In the genomic region with DNA sequence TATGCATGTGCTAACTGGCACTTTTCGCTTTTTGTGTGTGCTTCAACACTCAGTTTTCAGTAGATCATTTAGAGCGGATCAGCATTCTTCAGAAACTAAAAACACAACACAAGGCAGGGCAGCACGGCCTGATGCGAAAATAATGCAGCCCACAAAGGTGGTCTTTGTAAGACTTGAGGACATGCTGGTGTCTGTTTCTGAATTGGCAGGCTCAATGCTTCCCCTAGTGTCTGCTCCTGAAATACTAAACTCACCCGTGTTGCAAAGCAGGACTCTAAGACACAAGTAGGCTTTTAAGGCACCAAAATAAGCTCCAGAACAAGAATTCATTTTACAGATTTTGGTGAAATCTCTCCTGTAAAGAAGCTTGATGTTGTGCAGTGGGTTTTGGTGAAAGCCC, we compare ENCODE assay signal across 10 cellular contexts.
A peak's percentile ranks its signal among the peaks of the same experiment; 100 is the strongest.
DNase-seq lines count a peak whose midpoint lies in the region; ATAC-seq and TF ChIP-seq lines count a peak whose summit lies in the region.
"Had no signal": no experiment of that assay in that cellular context is flagged by ENCODE, and none has a peak within 500 bp of the region (broad histone marks: within the 10 kb centered on the region; RNA-seq: fewer than 3 reads in every experiment).

No MANE protein-coding gene starts in this region.

- peaks cover 8% of the 10 kb centered on the region for H3K4me1 Mint-ChIP-seq in neural progenitor cell
- H3K4me1 Mint-ChIP-seq in stimulated activated naive B cell treated with anti-CD40 and anti-IgM and Interleukin-4, amounts not matched to agents 10 μg/mL and 1 μg/mL and 100 μg/mL, for 72 hours, result no peaks in the 10 kb centered on the region
- no peaks in the 10 kb centered on the region for H3K4me1 Mint-ChIP-seq in activated CD4-positive, alpha-beta T cell treated with anti-CD3 and anti-CD28 coated beads for 36 hours

- H4K20me1 ChIP-seq in neural progenitor cell (ENCODE audit: low read depth), result no peaks in the 10 kb centered on the region

- CTCF ChIA-PET in activated CD4-positive, alpha-beta T cell treated with anti-CD3 and anti-CD28 coated beads for 36 hours (lab: Charles Lee), result interaction anchor here (1.1 to 1.3 kb wide), 2 partner anchors 15 to 30 kb away, joined by 3 read pairs; no protein-coding TSS in a partner anchor

- H3K27ac ChIP-seq in dorsolateral prefrontal cortex, result no peak overlapping the region
- no peak overlapping the region for H3K27ac ChIP-seq in neural progenitor cell

- H3K9me3 Mint-ChIP-seq in neural progenitor cell, result no peaks in the 10 kb centered on the region
- no peaks in the 10 kb centered on the region for H3K9me3 Mint-ChIP-seq in stimulated activated naive B cell treated with anti-CD40 and anti-IgM and Interleukin-4, amounts not matched to agents 10 μg/mL and 1 μg/mL and 100 μg/mL, for 72 hours
- H3K9me3 Mint-ChIP-seq in activated CD4-positive, alpha-beta T cell treated with anti-CD3 and anti-CD28 coated beads for 36 hours (ENCODE audit: low read depth), result peaks cover 5% of the 10 kb centered on the region

- no peaks in the 10 kb centered on the region for H3F3A ChIP-seq in neural progenitor cell (ENCODE audit: low read depth)

- H3K27ac Mint-ChIP-seq in neural progenitor cell, result no peak overlapping the region
- no peak overlapping the region for H3K27ac Mint-ChIP-seq in stimulated activated naive B cell treated with anti-CD40 and anti-IgM and Interleukin-4, amounts not matched to agents 10 μg/mL and 1 μg/mL and 100 μg/mL, for 72 hours
- no peak overlapping the region for H3K27ac Mint-ChIP-seq in activated CD4-positive, alpha-beta T cell treated with anti-CD3 and anti-CD28 coated beads for 36 hours

- no peak overlapping the region for H3K4me3 Mint-ChIP-seq in neural progenitor cell
- no peak overlapping the region for H3K4me3 Mint-ChIP-seq in stimulated activated naive B cell treated with anti-CD40 and anti-IgM and Interleukin-4, amounts not matched to agents 10 μg/mL and 1 μg/mL and 100 μg/mL, for 72 hours
- H3K4me3 Mint-ChIP-seq in activated CD4-positive, alpha-beta T cell treated with anti-CD3 and anti-CD28 coated beads for 36 hours, result no peak overlapping the region

- H3K27me3 Mint-ChIP-seq in neural progenitor cell (ENCODE audit: insufficient read depth, low read depth), result no peaks in the 10 kb centered on the region
- no peaks in the 10 kb centered on the region for H3K27me3 Mint-ChIP-seq in stimulated activated naive B cell treated with anti-CD40 and anti-IgM and Interleukin-4, amounts not matched to agents 10 μg/mL and 1 μg/mL and 100 μg/mL, for 72 hours
- no peaks in the 10 kb centered on the region for H3K27me3 Mint-ChIP-seq in activated CD4-positive, alpha-beta T cell treated with anti-CD3 and anti-CD28 coated beads for 36 hours

- H3K36me3 ChIP-seq in neural progenitor cell, result no peaks in the 10 kb centered on the region

- H3K36me3 Mint-ChIP-seq in neural progenitor cell, result no peaks in the 10 kb centered on the region
- no peaks in the 10 kb centered on the region for H3K36me3 Mint-ChIP-seq in stimulated activated naive B cell treated with anti-CD40 and anti-IgM and Interleukin-4, amounts not matched to agents 10 μg/mL and 1 μg/mL and 100 μg/mL, for 72 hours
- no peaks in the 10 kb centered on the region for H3K36me3 Mint-ChIP-seq in activated CD4-positive, alpha-beta T cell treated with anti-CD3 and anti-CD28 coated beads for 36 hours (ENCODE audit: low read depth)

- peaks cover 0 to 4% (median 0%) of the 10 kb centered on the region in 45 donors for H3K27me3 ChIP-seq in dorsolateral prefrontal cortex
- H3K27me3 ChIP-seq in neural progenitor cell, result no peaks in the 10 kb centered on the region

- H2AFZ ChIP-seq in neural progenitor cell (replicated peaks), result peak overlapping the region; percentile 84

- H3K9ac ChIP-seq in neural progenitor cell, result no peak overlapping the region

- POLR2A ChIA-PET in activated CD4-positive, alpha-beta T cell treated with anti-CD3 and anti-CD28 coated beads for 36 hours (lab: Charles Lee), result no interaction called here

- no peak for ATAC-seq in stimulated activated naive B cell treated with anti-CD40 and anti-IgM and Interleukin-4, amounts not matched to agents 10 μg/mL and 1 μg/mL and 100 μg/mL, for 72 hours (replicated peaks)
- ATAC-seq in activated CD4-positive, alpha-beta T cell treated with anti-CD3 and anti-CD28 coated beads for 36 hours, result no peak

- H3K9me3 ChIP-seq in neural progenitor cell (ENCODE audit: low read depth), result no peaks in the 10 kb centered on the region

- no peak overlapping the region for H3K4me2 ChIP-seq in neural progenitor cell

- no peaks in the 10 kb centered on the region for H3K79me2 ChIP-seq in neural progenitor cell (ENCODE audit: low read depth)

- H3K4me1 ChIP-seq in neural progenitor cell, result peaks cover 5% of the 10 kb centered on the region

- intact Hi-C loops in dorsolateral prefrontal cortex (cut with DNase I), result no loop called here
- intact Hi-C loops in activated CD4-positive, alpha-beta T cell treated with anti-CD3 and anti-CD28 coated beads for 36 hours (cut with DNase I, micrococcal nuclease), result no loop called here

- H3K4me3 ChIP-seq in dorsolateral prefrontal cortex, result peak overlapping the region in 1 of 59 donors; percentile 9
- no peak overlapping the region for H3K4me3 ChIP-seq in neural progenitor cell

- peak in 46 of 56 donors; percentile 17 to 54 (median 37) for TF ChIP-seq CTCF in dorsolateral prefrontal cortex (IDR thresholded peaks at IDR 0.05 in 54 of 56, conservative IDR thresholded peaks at IDR 0.05 in 2 of 56; ENCODE audit: low read depth in 1 of 56, partially characterized antibody in 56 of 56)
- TF ChIP-seq CTCF in neural progenitor cell (IDR thresholded peaks at IDR 0.05), result peak; percentile 81

- DNase-seq in DMS 273 (lab: John Stamatoyannopoulos, UW; ENCODE audit: unreplicated experiment) (peak; percentile 28), DMS 273 treated with DMSO at 0.1 percent for 48 hours (lab: John Stamatoyannopoulos, UW) (no peak), LHCN-M2 (ENCODE audit: low read depth) (peak; percentile 24), dorsolateral prefrontal cortex (no peak), neural progenitor cell (ENCODE audit: low spot score) (peak; percentile 77), middle frontal gyrus (ENCODE audit: extremely low spot score, low spot score) (no peak)
- no peak for DNase-seq in stimulated activated naive B cell treated with anti-CD40 and anti-IgM and Interleukin-4, amounts not matched to agents 10 μg/mL and 1 μg/mL and 100 μg/mL, for 72 hours
- no peak for DNase-seq in activated CD4-positive, alpha-beta T cell treated with anti-CD3 and anti-CD28 coated beads for 36 hours
- DNase-seq: 8988T; stimulated activated CD4-positive, alpha-beta T cell treated with anti-CD3 and anti-CD28 coated beads, Interleukin-1b, Interleukin-23, amount 100 ng/mL, for 48 hours had no signal

Comparison
In these comparisons a context has a peak if more than half of its experiments do, and no peak if none do; other contexts are left out.
1. DNase-seq: peak in DMS 273 (single experiment), LHCN-M2 (single experiment) and neural progenitor cell (single experiment); none in DMS 273 treated with DMSO at 0.1 percent for 48 hours (single experiment), dorsolateral prefrontal cortex (0 of 10), middle frontal gyrus (single experiment), stimulated activated naive B cell treated with anti-CD40 and anti-IgM and Interleukin-4, amounts not matched to agents 10 μg/mL and 1 μg/mL and 100 μg/mL, for 72 hours (single experiment) and activated CD4-positive, alpha-beta T cell treated with anti-CD3 and anti-CD28 coated beads for 36 hours (single experiment).